ENCODE assay signal across 1 cellular context in the genomic region with DNA sequence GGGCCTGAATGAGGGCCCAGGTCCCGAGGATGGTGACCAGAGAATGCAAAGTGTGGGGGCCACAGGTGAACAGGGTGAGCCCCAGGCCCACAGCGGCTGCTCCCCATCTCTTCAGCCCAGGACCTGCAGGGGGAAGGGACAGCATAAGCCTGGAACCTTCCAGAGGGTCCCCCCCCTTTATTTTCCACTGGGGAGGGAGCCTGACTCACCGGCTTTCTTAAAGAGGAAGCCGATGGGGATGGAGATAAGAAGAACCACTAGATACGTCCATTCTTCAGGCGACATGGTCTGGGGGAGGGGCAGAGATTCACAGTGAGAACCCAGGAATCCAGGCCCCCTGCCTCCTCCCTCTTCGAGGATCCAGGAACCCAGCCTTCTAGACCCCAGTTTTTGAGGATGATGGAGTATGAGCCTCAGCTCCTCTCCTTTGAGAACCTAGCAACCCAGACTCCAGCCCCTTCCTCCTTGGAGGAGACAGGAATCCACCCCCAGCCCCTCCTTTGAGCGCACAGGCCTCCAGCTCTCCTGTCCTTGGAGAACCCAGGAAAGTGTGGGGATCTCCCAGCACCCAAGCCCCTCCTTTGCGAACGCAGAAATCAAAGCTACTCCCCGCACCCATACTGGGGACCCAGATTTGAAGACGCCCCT.
A peak's percentile ranks its signal among the peaks of the same experiment; 100 is the strongest.
TF ChIP-seq lines count a peak whose summit lies in the region.

No MANE protein-coding gene starts in this region.

TF ChIP-seq in endothelial cell of umbilical vein, 7 proteins besides CTCF, POLR2A, EP300 and RAD21 (continued from another document):
- TF ChIP-seq MAX (IDR thresholded peaks at IDR 0.05; ENCODE audit: insufficient read depth, insufficient read length) (no peak), EZH2 (IDR thresholded peaks at IDR 0.05; ENCODE audit: borderline replicate concordance, low read depth, low read length, severe bottlenecking) (no peak), MYC (IDR thresholded peaks at IDR 0.05; ENCODE audit: low read depth, low read length) (no peak), JUN (IDR thresholded peaks at IDR 0.05; ENCODE audit: borderline replicate concordance, insufficient read depth, insufficient read length, low read depth) (peak; percentile 28), GATA2 (IDR thresholded peaks at IDR 0.05; ENCODE audit: insufficient read depth, insufficient read length, low read depth, low read length) (peak; percentile 99), FOS (IDR thresholded peaks at IDR 0.05; ENCODE audit: borderline replicate concordance, insufficient read depth, low read length) (peak; percentile 83)
